In genomic region chr3:192745150-192745549, GRCh38 we compare ENCODE assay signal across 2 cellular contexts.
TF ChIP-seq lines count a peak whose summit lies in the region.

No MANE protein-coding gene starts in this region.

TF ChIP-seq in GM23338, 12 proteins besides CTCF, POLR2A, EP300 and RAD21:
- no peak for TF ChIP-seq POLR2AphosphoS5 (IDR thresholded peaks at IDR 0.05; ENCODE audit: low read depth)
- no peak for TF ChIP-seq NANOG (IDR thresholded peaks at IDR 0.05; ENCODE audit: borderline replicate concordance)
- no peak for TF ChIP-seq ZNF331 (CRISPR knock-in tag; IDR thresholded peaks at IDR 0.05; ENCODE audit: low read depth)
- no peak for TF ChIP-seq ZNF462 (CRISPR knock-in tag; IDR thresholded peaks at IDR 0.05)
- TF ChIP-seq STAT1 (IDR thresholded peaks at IDR 0.05; ENCODE audit: unreplicated experiment), result no peak
- no peak for TF ChIP-seq JUNB (IDR thresholded peaks at IDR 0.05; ENCODE audit: unreplicated experiment)
- TF ChIP-seq REST (IDR thresholded peaks at IDR 0.05; ENCODE audit: unreplicated experiment), result no peak
- TF ChIP-seq ETS1 (IDR thresholded peaks at IDR 0.05), result no peak

TF ChIP-seq in H1, 55 proteins besides CTCF, POLR2A, EP300 and RAD21:
- TF ChIP-seq RNF2 (IDR thresholded peaks at IDR 0.05; ENCODE audit: borderline replicate concordance, low read depth, low read length, missing control alignments, poor library complexity, severe bottlenecking), result no peak
- no peak for TF ChIP-seq CHD7 (IDR thresholded peaks at IDR 0.05; ENCODE audit: insufficient replicate concordance, low read length)
- no peak for TF ChIP-seq ZNF274 (IDR thresholded peaks at IDR 0.05; ENCODE audit: borderline replicate concordance, extremely low read depth, low read length)
- TF ChIP-seq TBP (IDR thresholded peaks at IDR 0.05; ENCODE audit: low read depth, low read length), result no peak
